13 cellular contexts compared by ENCODE assay signal in genomic region chr18:61605376-61606067, GRCh38.
A peak's percentile ranks its signal among the peaks of the same experiment; 100 is the strongest.
DNase-seq lines count a peak whose midpoint lies in the region; ATAC-seq and TF ChIP-seq lines count a peak whose summit lies in the region.
"Had no signal": no experiment of that assay in that cellular context is flagged by ENCODE, and none has a peak within 500 bp of the region (broad histone marks: within the 10 kb centered on the region; RNA-seq: fewer than 3 reads in every experiment).

No MANE protein-coding gene starts in this region.

- no peaks in the 10 kb centered on the region for H3K36me3 Mint-ChIP-seq in activated T-cell treated with anti-CD3 and anti-CD28 coated beads, Interleukin-2, amount 50 U/mL, for 72 hours (ENCODE audit: insufficient read depth in 2 of 2)
- H3K36me3 Mint-ChIP-seq: naive thymus-derived CD4-positive, alpha-beta T cell had no signal

- H2AFZ ChIP-seq in neuron (ENCODE audit: low read depth, low read length) = peak overlapping the region; percentile 82

- TF ChIP-seq CTCF in AG04450 (IDR thresholded peaks at IDR 0.05; ENCODE audit: low read depth, low read length) (no peak), fibroblast of mammary gland (conservative IDR thresholded peaks at IDR 0.05; ENCODE audit: control insufficient read depth, insufficient read depth, low read depth, low read length) (no peak)

- CTCF ChIA-PET in AG04450 (lab: Charles Lee) = interaction anchor here (0.7 to 6.9 kb wide), 3 partner anchors 9 to 525 kb away, joined by 3 to 62 read pairs (median 3); no protein-coding TSS in a partner anchor

- POLR2A ChIA-PET in AG04450 (lab: Yijun Ruan, JAX) = no interaction called here

- ATAC-seq in activated T-cell treated with anti-CD3 and anti-CD28 coated beads, Interleukin-2, amount 50 U/mL, for 72 hours (replicated peaks in 1 of 2) = no peak
- ATAC-seq: naive thymus-derived CD4-positive, alpha-beta T cell had no signal

- H3K4me1 ChIP-seq in neuron (ENCODE audit: insufficient read depth, low read length) = peaks cover 12% of the 10 kb centered on the region
- H3K4me1 ChIP-seq: BLaER1 had no signal

- no peak overlapping the region for H3K27ac Mint-ChIP-seq in activated T-cell treated with anti-CD3 and anti-CD28 coated beads, Interleukin-2, amount 50 U/mL, for 72 hours
- H3K27ac Mint-ChIP-seq: naive thymus-derived CD4-positive, alpha-beta T cell had no signal

- peak overlapping the region; percentile 74 for H3K9ac ChIP-seq in SK-N-MC (ENCODE audit: insufficient read length)
- H3K9ac ChIP-seq: BLaER1 had no signal

- H3K36me3 ChIP-seq in SK-N-MC (ENCODE audit: insufficient read depth, low read length) = no peaks in the 10 kb centered on the region
- no peaks in the 10 kb centered on the region for H3K36me3 ChIP-seq in neuron (ENCODE audit: insufficient read depth, low read length)
- H3K36me3 ChIP-seq: BLaER1 had no signal

- H3K27me3 ChIP-seq in AG04450 (ENCODE audit: control insufficient read depth, insufficient read depth, low read length) (no peaks in the 10 kb centered on the region), neuron (ENCODE audit: insufficient read depth, low read length) (no peaks in the 10 kb centered on the region)
- H3K27me3 ChIP-seq: BLaER1 had no signal

- peak overlapping the region; percentile 63 for H3K4me3 ChIP-seq in AG04450 (ENCODE audit: low read depth, low read length)
- peak overlapping the region; percentile 73 for H3K4me3 ChIP-seq in SK-N-MC
- peak overlapping the region; percentile 48 for H3K4me3 ChIP-seq in fibroblast of mammary gland (ENCODE audit: control insufficient read depth, low read depth, low read length)
- peak overlapping the region; percentile 30 for H3K4me3 ChIP-seq in neuron (ENCODE audit: low read length)
- H3K4me3 ChIP-seq: BLaER1 had no signal

- H3K4me3 Mint-ChIP-seq in activated T-cell treated with anti-CD3 and anti-CD28 coated beads, Interleukin-2, amount 50 U/mL, for 72 hours = no peak overlapping the region
- H3K4me3 Mint-ChIP-seq: naive thymus-derived CD4-positive, alpha-beta T cell had no signal

- H3K27me3 Mint-ChIP-seq in activated T-cell treated with anti-CD3 and anti-CD28 coated beads, Interleukin-2, amount 50 U/mL, for 72 hours (ENCODE audit: low read depth) = peaks cover 44% of the 10 kb centered on the region

- no peaks in the 10 kb centered on the region for H3K4me1 Mint-ChIP-seq in activated T-cell treated with anti-CD3 and anti-CD28 coated beads, Interleukin-2, amount 50 U/mL, for 72 hours (ENCODE audit: low read depth)

- no peaks in the 10 kb centered on the region for H3K9me3 Mint-ChIP-seq in activated T-cell treated with anti-CD3 and anti-CD28 coated beads, Interleukin-2, amount 50 U/mL, for 72 hours

- peak overlapping the region; percentile 78 for H3K27ac ChIP-seq in AG04450 (ENCODE audit: low read depth, low read length)
- peak overlapping the region; percentile 99 for H3K27ac ChIP-seq in SK-N-MC
- H3K27ac ChIP-seq: BLaER1 had no signal

- DNase-seq in AG04450 (ENCODE audit: low read depth, low spot score) = no peak
- DNase-seq in SK-N-MC (ENCODE audit: low read depth, low spot score) = no peak
- DNase-seq in fibroblast of mammary gland (ENCODE audit: low read depth) = no peak
- no peak for DNase-seq in erythroblast (lab: John Stamatoyannopoulos, UW)
- DNase-seq in activated T-cell treated with anti-CD3 and anti-CD28 coated beads, Interleukin-2, amount 50 U/mL, for 72 hours = no peak
- no peak for DNase-seq in NCI-H2171 treated with DMSO at 0.1 percent for 48 hours (lab: John Stamatoyannopoulos, UW)
- no peak for DNase-seq in foreskin melanocyte
- DNase-seq: activated T-cell treated with anti-CD3 and anti-CD28 coated beads, Interleukin-2, amount 50 U/mL, for 1 hour; GF-D8; KBM-7; naive thymus-derived CD4-positive, alpha-beta T cell had no signal

- H3K9me3 ChIP-seq in AG04450 (ENCODE audit: control insufficient read depth, insufficient read depth, low read length) (no peaks in the 10 kb centered on the region), SK-N-MC (ENCODE audit: low read depth, low read length) (no peaks in the 10 kb centered on the region), neuron (ENCODE audit: low read length) (no peaks in the 10 kb centered on the region)
- H3K9me3 ChIP-seq: BLaER1 had no signal

- TF ChIP-seq POLR2A in erythroblast (IDR thresholded peaks at IDR 0.05; ENCODE audit: low read length) = no peak
